Comparison of ENCODE assay signal across 16 cellular contexts in genomic region chr1:185742403-185742802, GRCh38. TPM values are rescaled to one million over a fixed set of nuclear protein-coding genes. Genes with fewer than 3 reads are reported as not detected.
DNase-seq lines count a peak whose midpoint lies in the region; ATAC-seq and TF ChIP-seq lines count a peak whose summit lies in the region.
"Had no signal": no experiment of that assay in that cellular context is flagged by ENCODE, and none has a peak within 500 bp of the region (broad histone marks: within the 10 kb centered on the region; RNA-seq: fewer than 3 reads in every experiment).

No MANE protein-coding gene starts in this region.

- no peak for DNase-seq in activated T-cell treated with anti-CD3 and anti-CD28 coated beads, Interleukin-2, amount 50 U/mL, for 72 hours
- no peak for DNase-seq in activated T-cell treated with anti-CD3 and anti-CD28 coated beads, Interleukin-2, amount 50 U/mL, for 4 hours
- DNase-seq in ascending aorta (ENCODE audit: low spot score in 2 of 2) (no peak), left lung (no peak), MG63 (no peak)
- no peak for DNase-seq in stimulated activated effector memory CD8-positive, alpha-beta T cell treated with anti-CD3 and anti-CD28 coated beads, Interleukin-12 subunit alpha, Interleukin-12 subunit beta, amount 100 ng/mL, for 72 hours (ENCODE audit: low spot score in 2 of 2)
- DNase-seq: C1 segment of cervical spinal cord; Calu3; CD4-positive, alpha-beta memory T cell; COR-L47; DMS53; DMS79 treated with DMSO at 0.1 percent for 48 hours; GF-D8; H9 had no signal

- intact Hi-C loops in ascending aorta (cut with DNase I) (loop anchor here (5.0 kb wide), 1 partner anchor 350 kb away; no protein-coding TSS in a partner anchor), left lung (cut with DNase I) (no loop called here)

- peaks cover 7 to 10% of the 10 kb centered on the region in 2 donors for H3K9me3 Mint-ChIP-seq in activated T-cell treated with anti-CD3 and anti-CD28 coated beads, Interleukin-2, amount 50 U/mL, for 72 hours
- H3K9me3 Mint-ChIP-seq in activated T-cell treated with anti-CD3 and anti-CD28 coated beads, Interleukin-2, amount 50 U/mL, for 4 hours, result peaks cover 14% of the 10 kb centered on the region
- H3K9me3 Mint-ChIP-seq in stimulated activated effector memory CD8-positive, alpha-beta T cell treated with anti-CD3 and anti-CD28 coated beads, Interleukin-12 subunit alpha, Interleukin-12 subunit beta, amount 100 ng/mL, for 72 hours, result peaks cover 6% of the 10 kb centered on the region
- H3K9me3 Mint-ChIP-seq: GM23338 had no signal

- H3K36me3 ChIP-seq in ascending aorta (no peaks in the 10 kb centered on the region), left lung (no peaks in the 10 kb centered on the region), MG63 (no peaks in the 10 kb centered on the region)

- H3K27me3 Mint-ChIP-seq in activated T-cell treated with anti-CD3 and anti-CD28 coated beads, Interleukin-2, amount 50 U/mL, for 72 hours (ENCODE audit: low read depth), result peaks cover 23% of the 10 kb centered on the region
- H3K27me3 Mint-ChIP-seq in activated T-cell treated with anti-CD3 and anti-CD28 coated beads, Interleukin-2, amount 50 U/mL, for 4 hours (ENCODE audit: low read depth), result peaks cover 22% of the 10 kb centered on the region

- no peak overlapping the region for H3K27ac Mint-ChIP-seq in activated T-cell treated with anti-CD3 and anti-CD28 coated beads, Interleukin-2, amount 50 U/mL, for 72 hours
- no peak overlapping the region for H3K27ac Mint-ChIP-seq in stimulated activated effector memory CD8-positive, alpha-beta T cell treated with anti-CD3 and anti-CD28 coated beads, Interleukin-12 subunit alpha, Interleukin-12 subunit beta, amount 100 ng/mL, for 72 hours
- H3K27ac Mint-ChIP-seq: CD4-positive, alpha-beta memory T cell; GM23338; H9 had no signal

- no peak for TF ChIP-seq CTCF in ascending aorta (IDR thresholded peaks at IDR 0.05)
- TF ChIP-seq CTCF in left lung (IDR thresholded peaks at IDR 0.05), result no peak

- H3K27me3 ChIP-seq in ascending aorta (no peaks in the 10 kb centered on the region), left lung (peaks cover 0 to 4% of the 10 kb centered on the region in 2 donors), MG63 (no peaks in the 10 kb centered on the region)

- ATAC-seq in activated T-cell treated with anti-CD3 and anti-CD28 coated beads, Interleukin-2, amount 50 U/mL, for 72 hours (replicated peaks in 1 of 2), result peak; percentile 47 to 66
- no peak for ATAC-seq in activated T-cell treated with anti-CD3 and anti-CD28 coated beads, Interleukin-2, amount 50 U/mL, for 4 hours
- ATAC-seq in stimulated activated effector memory CD8-positive, alpha-beta T cell treated with anti-CD3 and anti-CD28 coated beads, Interleukin-12 subunit alpha, Interleukin-12 subunit beta, amount 100 ng/mL, for 72 hours, result peak; percentile 59
- no peak for ATAC-seq in left lung
- ATAC-seq: GM23338, HCT116 had no signal

- peaks cover 4 to 5% of the 10 kb centered on the region in 2 donors for H3K36me3 Mint-ChIP-seq in activated T-cell treated with anti-CD3 and anti-CD28 coated beads, Interleukin-2, amount 50 U/mL, for 72 hours (ENCODE audit: insufficient read depth in 2 of 2)
- H3K36me3 Mint-ChIP-seq in activated T-cell treated with anti-CD3 and anti-CD28 coated beads, Interleukin-2, amount 50 U/mL, for 4 hours (ENCODE audit: insufficient read depth), result no peaks in the 10 kb centered on the region
- no peaks in the 10 kb centered on the region for H3K36me3 Mint-ChIP-seq in stimulated activated effector memory CD8-positive, alpha-beta T cell treated with anti-CD3 and anti-CD28 coated beads, Interleukin-12 subunit alpha, Interleukin-12 subunit beta, amount 100 ng/mL, for 72 hours

- no peak overlapping the region for H3K4me3 ChIP-seq in ascending aorta
- H3K4me3 ChIP-seq in left lung, result no peak overlapping the region
- no peak overlapping the region for H3K4me3 ChIP-seq in MG63
- H3K4me3 ChIP-seq: GM23338 had no signal

- peak overlapping the region; percentile 15 to 55 for H3K27ac ChIP-seq in ascending aorta
- H3K27ac ChIP-seq in left lung, result no peak overlapping the region

- H3K9me3 ChIP-seq in ascending aorta (no peaks in the 10 kb centered on the region), left lung (peaks cover 0 to 3% of the 10 kb centered on the region in 2 donors), MG63 (no peaks in the 10 kb centered on the region; the same call in 1 of the 2 replicates)

- H3K4me1 Mint-ChIP-seq in activated T-cell treated with anti-CD3 and anti-CD28 coated beads, Interleukin-2, amount 50 U/mL, for 72 hours (ENCODE audit: low read depth), result peaks cover 12% of the 10 kb centered on the region
- no peaks in the 10 kb centered on the region for H3K4me1 Mint-ChIP-seq in activated T-cell treated with anti-CD3 and anti-CD28 coated beads, Interleukin-2, amount 50 U/mL, for 4 hours (ENCODE audit: low read depth)
- H3K4me1 Mint-ChIP-seq in stimulated activated effector memory CD8-positive, alpha-beta T cell treated with anti-CD3 and anti-CD28 coated beads, Interleukin-12 subunit alpha, Interleukin-12 subunit beta, amount 100 ng/mL, for 72 hours, result peaks cover 8% of the 10 kb centered on the region
- H3K4me1 Mint-ChIP-seq: CD4-positive, alpha-beta memory T cell; GM23338; H9 had no signal

- H3K4me3 Mint-ChIP-seq in activated T-cell treated with anti-CD3 and anti-CD28 coated beads, Interleukin-2, amount 50 U/mL, for 72 hours, result no peak overlapping the region
- H3K4me3 Mint-ChIP-seq in activated T-cell treated with anti-CD3 and anti-CD28 coated beads, Interleukin-2, amount 50 U/mL, for 4 hours, result no peak overlapping the region
- no peak overlapping the region for H3K4me3 Mint-ChIP-seq in stimulated activated effector memory CD8-positive, alpha-beta T cell treated with anti-CD3 and anti-CD28 coated beads, Interleukin-12 subunit alpha, Interleukin-12 subunit beta, amount 100 ng/mL, for 72 hours
- H3K4me3 Mint-ChIP-seq: CD4-positive, alpha-beta memory T cell; GM23338; H9 had no signal

- peaks cover 0 to 18% of the 10 kb centered on the region in 2 donors for H3K4me1 ChIP-seq in ascending aorta
- H3K4me1 ChIP-seq in left lung, result no peaks in the 10 kb centered on the region

RNA-seq across cellular contexts. Expression of gene HMCN1, which starts 8.2 kb away (rescaled TPM):
- total RNA-seq in activated T-cell treated with anti-CD3 and anti-CD28 coated beads, Interleukin-2, amount 50 U/mL, for 72 hours, result under 1 TPM; 0.05 to 0.12 TPM
- under 1 TPM; under 0.01 to 0.03 (median 0.03) TPM for total RNA-seq in activated T-cell treated with anti-CD3 and anti-CD28 coated beads, Interleukin-2, amount 50 U/mL, for 4 hours
- 61.7 TPM for total RNA-seq in ascending aorta
- total RNA-seq in left lung, result 10 to 100 TPM; 24.0 to 91.0 TPM
- total RNA-seq in MG63 (2014; rRNA removed; shearing (Covaris generic); ENCODE audit: low replicate concordance), result under 0.01 TPM in 1 of 2 replicates, not detected in the other

Comparison
In these comparisons a context has a peak if more than half of its experiments do, and no peak if none do; other contexts are left out.
1. ATAC-seq: peak in activated T-cell treated with anti-CD3 and anti-CD28 coated beads, Interleukin-2, amount 50 U/mL, for 72 hours (2 of 2) and stimulated activated effector memory CD8-positive, alpha-beta T cell treated with anti-CD3 and anti-CD28 coated beads, Interleukin-12 subunit alpha, Interleukin-12 subunit beta, amount 100 ng/mL, for 72 hours (single experiment); none in activated T-cell treated with anti-CD3 and anti-CD28 coated beads, Interleukin-2, amount 50 U/mL, for 4 hours (0 of 2) and left lung (single experiment).
2. H3K27ac ChIP-seq: peak in ascending aorta (2 of 2); none in left lung (0 of 2).
3. RNA of gene HMCN1, which starts 8.2 kb away (total RNA-seq): 24.0 to 91.0 TPM in left lung and 61.7 TPM in ascending aorta (single experiment); 0.05 to 0.12 TPM in activated T-cell treated with anti-CD3 and anti-CD28 coated beads, Interleukin-2, amount 50 U/mL, for 72 hours, under 0.01 to 0.03 TPM in activated T-cell treated with anti-CD3 and anti-CD28 coated beads, Interleukin-2, amount 50 U/mL, for 4 hours and under 0.01 TPM in MG63; every median in the first group is over 10 times any median in the second.